Comparison of ENCODE assay signal across 8 cellular contexts in genomic region chr11:75562836-75563484, GRCh38. TPM values are rescaled to one million over a fixed set of nuclear protein-coding genes. Genes with fewer than 3 reads are reported as not detected.
A peak's percentile ranks its signal among the peaks of the same experiment; 100 is the strongest.
DNase-seq lines count a peak whose midpoint lies in the region; ATAC-seq, FAIRE-seq and TF ChIP-seq lines count a peak whose summit lies in the region.

No MANE protein-coding gene starts in this region.

- no peak for TF ChIP-seq CTCF in GM12878 (IDR thresholded peaks at IDR 0.05 in 2 of 3, conservative IDR thresholded peaks at IDR 0.05 in 1 of 3; ENCODE audit: control insufficient read depth in 2 of 3, extremely low read depth in 1 of 3, insufficient read depth in 1 of 3, low read depth in 3 of 3, low read length in 3 of 3)
- TF ChIP-seq CTCF in keratinocyte (optimal IDR thresholded peaks at IDR 0.05 in 1 of 3, IDR thresholded peaks at IDR 0.05 in 1 of 3, conservative IDR thresholded peaks at IDR 0.05 in 1 of 3; ENCODE audit: extremely low read depth in 1 of 3, insufficient read depth in 2 of 3, low read length in 3 of 3) = no peak

- TF ChIP-seq EP300 in GM12878 (IDR thresholded peaks at IDR 0.05; ENCODE audit: borderline replicate concordance in 1 of 2, control insufficient read depth in 1 of 2, low read depth in 2 of 2, low read length in 2 of 2) = no peak

- no peak for TF ChIP-seq POLR2A in GM12878 (IDR thresholded peaks at IDR 0.05; ENCODE audit: low read depth, low read length)

- H3K27ac ChIP-seq in GM12878 (ENCODE audit: control insufficient read depth, insufficient read depth) = peak overlapping the region; percentile 94
- H3K27ac ChIP-seq in keratinocyte (ENCODE audit: control insufficient read depth, insufficient read depth, low read length) = peak overlapping the region; percentile 87
- H3K27ac ChIP-seq in subcutaneous abdominal adipose tissue (ENCODE audit: low read depth, low read length) = peak overlapping the region; percentile 100

- FAIRE-seq in GM12878 (lab: Jason Lieb, UNC) = no peak
- no peak for FAIRE-seq in keratinocyte (lab: Jason Lieb, UNC)
- FAIRE-seq in frontal cortex (lab: Jason Lieb, UNC) = no peak

- intact Hi-C loops in GM12878 (cut with micrococcal nuclease; ENCODE audit: unreplicated experiment) = loop anchor here (1.0 kb wide), 1 partner anchor 205 kb away; the partner anchor contains the start of gene DGAT2

- RAD21 ChIA-PET in GM12878 (lab: Charles Lee; ENCODE audit: unreplicated experiment) = interaction anchor here (0.6 to 0.8 kb wide), 4 partner anchors 9 to 311 kb away, joined by 3 to 5 read pairs (median 4); no protein-coding TSS in a partner anchor

- no peak for TF ChIP-seq RAD21 in GM12878 (IDR thresholded peaks at IDR 0.05; ENCODE audit: insufficient read depth, low read depth, low read length)

- CTCF ChIA-PET in GM12878 (lab: Yijun Ruan, JAX) = interaction anchor here (0.6 to 1.7 kb wide), 5 partner anchors 11 to 35 kb away, joined by 3 to 7 read pairs (median 6); no protein-coding TSS in a partner anchor

- SMC1A ChIA-PET in GM12878 (lab: Charles Lee; ENCODE audit: uncharacterized antibody, unreplicated experiment) = no interaction called here

- H3K4me1 ChIP-seq in GM12878 (ENCODE audit: control insufficient read depth, insufficient read depth, low read length) (peaks cover 5% of the 10 kb centered on the region), keratinocyte (ENCODE audit: control insufficient read depth, extremely low read depth, insufficient read depth, low read length) (peaks cover 49% of the 10 kb centered on the region), subcutaneous abdominal adipose tissue (ENCODE audit: control insufficient read depth in 5 of 5, insufficient read depth in 5 of 5, low read length in 5 of 5) (peaks cover 40 to 94% (median 92%) of the 10 kb centered on the region in 5 donors)

- H4K20me1 ChIP-seq in GM12878 (ENCODE audit: control insufficient read depth, insufficient read depth) = no peaks in the 10 kb centered on the region
- peaks cover 20% of the 10 kb centered on the region for H4K20me1 ChIP-seq in keratinocyte (ENCODE audit: control insufficient read depth, extremely low read depth, insufficient read depth, low read length)

- H3K36me3 ChIP-seq in GM12878 (ENCODE audit: control insufficient read depth in 2 of 2, insufficient read depth in 2 of 2, low read length in 1 of 2) (peaks cover 3 to 4% of the 10 kb centered on the region in 2 experiments; a peak in 1 of 4 replicates), keratinocyte (ENCODE audit: control insufficient read depth in 2 of 2, extremely low read depth in 1 of 2, insufficient read depth in 2 of 2, low read length in 2 of 2) (peaks cover 15 to 26% of the 10 kb centered on the region in 2 experiments), subcutaneous abdominal adipose tissue (ENCODE audit: control insufficient read depth in 5 of 5, insufficient read depth in 5 of 5, low read length in 5 of 5) (peaks cover 0 to 36% (median 21%) of the 10 kb centered on the region in 5 donors)

- POLR2A ChIA-PET in GM12878 (lab: Charles Lee) = interaction anchor here (0.5 to 1.9 kb wide), 4 partner anchors 13 to 264 kb away, joined by 3 to 15 read pairs (median 4); partner anchors contain the start of gene GDPD5

- H3K9me1 ChIP-seq in keratinocyte (ENCODE audit: control insufficient read depth, extremely low read depth, insufficient read depth, low read length) = peaks cover 4% of the 10 kb centered on the region

- 17% methylated on average over 16 of the region's 16 CpGs for WGBS in GM12878 (ENCODE audit: insufficient coverage, insufficient replicate concordance, low lambda C conversion rate, missing lambda C conversion rate)

- dilution Hi-C loops in keratinocyte (cut with MboI; ENCODE audit: extremely low pct_ligation_motif_present, low sequenced_read_pairs) = no loop called here

- H3K9ac ChIP-seq in GM12878 (ENCODE audit: control insufficient read depth, insufficient read depth, low read length) = peak overlapping the region; percentile 96
- H3K9ac ChIP-seq in keratinocyte (ENCODE audit: control insufficient read depth, extremely low read depth, insufficient read depth, low read length) = peak overlapping the region; percentile 90
- H3K9ac ChIP-seq in subcutaneous abdominal adipose tissue (ENCODE audit: low read length in 5 of 5) = peak overlapping the region; percentile 98 to 100 (median 98)

- BruUV-seq in GM12878 (replicated peaks; lab: Mats Ljungman, UMichigan) = TSS peak; percentile 87

- in situ Hi-C loops in Caki2 (cut with HindIII; ENCODE audit: low pct_unique_long_range_greater_than_20kb, low sequenced_read_pairs) = no loop called here
- in situ Hi-C loops in GM12878 (cut with MboI) = no loop called here

- peak; percentile 18 for DNase-seq in Caki2 (ENCODE audit: low read depth)
- DNase-seq in M059J (ENCODE audit: low read depth) = peak; percentile 80
- no peak for DNase-seq in GM12878 (ENCODE audit: low read depth, low spot score)
- no peak for DNase-seq in keratinocyte (ENCODE audit: low read depth, low spot score)
- no peak for DNase-seq in frontal cortex (ENCODE audit: low spot score in 2 of 2)

- H3K4me2 ChIP-seq in GM12878 (ENCODE audit: control insufficient read depth, insufficient read depth) (peak overlapping the region; percentile 99), keratinocyte (ENCODE audit: control insufficient read depth, extremely low read depth, insufficient read depth, low read depth, low read length) (peak overlapping the region; percentile 95)

- H3K9me3 ChIP-seq in GM12878 (replicated peaks; ENCODE audit: control insufficient read depth, insufficient read depth, low read length) (no peaks in the 10 kb centered on the region), keratinocyte (ENCODE audit: control insufficient read depth, low read depth, low read length) (no peaks in the 10 kb centered on the region), subcutaneous abdominal adipose tissue (ENCODE audit: control insufficient read depth in 5 of 5, low read length in 5 of 5) (no peaks in the 10 kb centered on the region)

- ATAC-seq in GM12878 (no peak; the same call in 2 of the 3 replicates), HG02610 (IDR thresholded peaks at IDR 0.05; ENCODE audit: unreplicated experiment) (no peak), GM21360 (IDR thresholded peaks at IDR 0.05; ENCODE audit: unreplicated experiment) (no peak)

- H2AFZ ChIP-seq in GM12878 (ENCODE audit: control insufficient read depth, low read depth, low read length) (peak overlapping the region; percentile 73), keratinocyte (ENCODE audit: control insufficient read depth, low read length) (no peak overlapping the region)

- peaks cover 19% of the 10 kb centered on the region for H3K79me2 ChIP-seq in GM12878 (ENCODE audit: control insufficient read depth, insufficient read depth, low read length)
- peaks cover 57% of the 10 kb centered on the region for H3K79me2 ChIP-seq in keratinocyte (ENCODE audit: control insufficient read depth, insufficient read depth, low read length)

- H3K27me3 ChIP-seq in GM12878 (replicated peaks in 1 of 2; ENCODE audit: control insufficient read depth in 2 of 2, insufficient read depth in 2 of 2, low read length in 1 of 2) (no peaks in the 10 kb centered on the region), keratinocyte (ENCODE audit: control insufficient read depth, extremely low read depth, insufficient read depth, low read length) (no peaks in the 10 kb centered on the region), subcutaneous abdominal adipose tissue (ENCODE audit: control insufficient read depth in 5 of 5, insufficient read depth in 4 of 5, low read length in 5 of 5) (no peaks in the 10 kb centered on the region)

- H3K4me3 ChIP-seq in GM12878 = peak overlapping the region; percentile 82
- H3K4me3 ChIP-seq in keratinocyte (ENCODE audit: control insufficient read depth in 2 of 3, extremely low read depth in 1 of 3, insufficient read depth in 2 of 3, low read depth in 1 of 3, low read length in 3 of 3) = peak overlapping the region; percentile 77 to 97 (median 82)
- peak overlapping the region; percentile 94 to 99 (median 98) for H3K4me3 ChIP-seq in subcutaneous abdominal adipose tissue (ENCODE audit: low read depth in 1 of 5, low read length in 5 of 5)

RNA-seq across cellular contexts. Expression of gene SERPINH1, which starts 0.9 kb away (rescaled TPM):
- 51.3 and 72.5 TPM in 2 replicates for total RNA-seq in Caki2 (2014; rRNA removed; shearing (Covaris generic); ENCODE audit: low replicate concordance)
- 369 and 512 TPM in 2 replicates for total RNA-seq in M059J (2014; rRNA removed; shearing (Covaris generic))
- 69.8 and 79.0 TPM in 2 replicates for total RNA-seq in GM12878 (2013; cell fraction: nucleolus; rRNA removed)
- total RNA-seq in GM12878 (2014; rRNA removed) (11.5 and 13.6 TPM in 2 replicates), GM12878 (2014; rRNA removed; fragmentation: Illumina TruSeq; extraction: Trizol) (8.0 and 9.5 TPM in 2 replicates), GM12878 (2021) (17.9 and 18.8 TPM in 2 replicates), frontal cortex (20.0 TPM)
- polyA plus RNA-seq in GM12878 (2011; ENCODE audit: low read depth) = 4.7 TPM
- polyA plus RNA-seq in GM12878 (2011; rRNA removed) (8.1 and 19.8 TPM in 2 replicates), GM12878 (2014; fragmentation: Illumina TruSeq; extraction: Trizol) (9.3 and 11.7 TPM in 2 replicates), GM12878 (2014; fragmentation: Nextera tagmentation; extraction: Ambion mirVana) (1 to 10 TPM in 1 of 2 experiments, under 1 TPM in 1; 0.34 to 1.4 TPM), GM12878 (2014; rRNA removed) (15.2 and 17.2 TPM in 2 replicates), GM12878 (2016; fragmentation: Nextera tagmentation; extraction: Ambion mirVana) (10 to 100 TPM; 13.8 to 18.8 TPM), keratinocyte (131 to 152 TPM (median 136 TPM) in 3 replicates)
- polyA plus RNA-seq in GM12878 (2011; cell fraction: cytosol; rRNA removed) = 19.2 and 26.8 TPM in 2 replicates
- 35.5 and 37.6 TPM in 2 replicates for polyA plus RNA-seq in GM12878 (2011; cell fraction: nucleus; rRNA removed)
- polyA plus RNA-seq in GM12878 (2012) = 14.7 and 24.2 TPM in 2 replicates
- polyA minus RNA-seq in GM12878 (2011; rRNA and poly(A)+ RNA removed) = 14.8 and 16.9 TPM in 2 replicates
- 11.5 and 13.1 TPM in 2 replicates for polyA minus RNA-seq in GM12878 (2011; cell fraction: cytosol; rRNA and poly(A)+ RNA removed)
- 11.2 and 18.3 TPM in 2 replicates for polyA minus RNA-seq in GM12878 (2011; cell fraction: nucleus; rRNA and poly(A)+ RNA removed)
- polyA plus RNA-seq in keratinocyte (2011; ENCODE audit: low read depth) = 21.2 TPM
- 55.7 and 96.8 TPM in 2 replicates for polyA plus RNA-seq in keratinocyte (2011; cell fraction: cytosol; rRNA removed)
- polyA plus RNA-seq in keratinocyte (2011; cell fraction: nucleus; rRNA removed) = 222 and 300 TPM in 2 replicates
- polyA plus RNA-seq in keratinocyte (2012; ENCODE audit: low replicate concordance) = 44.1 and 204 TPM in 2 replicates
- 94.3 to 326 TPM (median 110 TPM) in 3 replicates for polyA minus RNA-seq in keratinocyte
- 352 TPM for polyA minus RNA-seq in keratinocyte (2011; cell fraction: cytosol; rRNA and poly(A)+ RNA removed)
- 249 and 254 TPM in 2 replicates for polyA minus RNA-seq in keratinocyte (2011; cell fraction: nucleus; rRNA and poly(A)+ RNA removed)

RNA-seq across cellular contexts. Expression of gene GDPD5, which starts 37.2 kb away (rescaled TPM):
- total RNA-seq in Caki2 (2014; rRNA removed; shearing (Covaris generic); ENCODE audit: low replicate concordance) = 1.6 and 2.8 TPM in 2 replicates
- 8.0 and 13.8 TPM in 2 replicates for total RNA-seq in M059J (2014; rRNA removed; shearing (Covaris generic))
- total RNA-seq in GM12878 (2013; cell fraction: nucleolus; rRNA removed) = 50.1 and 57.7 TPM in 2 replicates
- 12.3 and 13.7 TPM in 2 replicates for total RNA-seq in GM12878 (2014; rRNA removed)
- 6.2 and 6.3 TPM in 2 replicates for total RNA-seq in GM12878 (2014; rRNA removed; fragmentation: Illumina TruSeq; extraction: Trizol)
- total RNA-seq in GM12878 (2021) = 22.9 and 30.0 TPM in 2 replicates
- 3.3 TPM for polyA plus RNA-seq in GM12878 (2011; ENCODE audit: low read depth)
- polyA plus RNA-seq in GM12878 (2011; rRNA removed) = 3.5 and 8.0 TPM in 2 replicates
- 6.5 and 7.7 TPM in 2 replicates for polyA plus RNA-seq in GM12878 (2011; cell fraction: cytosol; rRNA removed)
- polyA plus RNA-seq in GM12878 (2011; cell fraction: nucleus; rRNA removed) = 76.3 and 76.9 TPM in 2 replicates
- polyA plus RNA-seq in GM12878 (2012) = 8.5 and 11.5 TPM in 2 replicates
- polyA plus RNA-seq in GM12878 (2014; fragmentation: Illumina TruSeq; extraction: Trizol) = 2.5 and 7.3 TPM in 2 replicates
- under 1 TPM; 0.10 to 0.80 TPM for polyA plus RNA-seq in GM12878 (2014; fragmentation: Nextera tagmentation; extraction: Ambion mirVana)
- 20.2 and 21.9 TPM in 2 replicates for polyA plus RNA-seq in GM12878 (2014; rRNA removed)
- polyA plus RNA-seq in GM12878 (2016; fragmentation: Nextera tagmentation; extraction: Ambion mirVana) = 1 to 10 TPM; 1.9 to 4.2 TPM
- polyA minus RNA-seq in GM12878 (2011; rRNA and poly(A)+ RNA removed) = 6.4 and 13.3 TPM in 2 replicates
- 5.7 and 9.9 TPM in 2 replicates for polyA minus RNA-seq in GM12878 (2011; cell fraction: cytosol; rRNA and poly(A)+ RNA removed)
- polyA minus RNA-seq in GM12878 (2011; cell fraction: nucleus; rRNA and poly(A)+ RNA removed) = 12.2 and 21.5 TPM in 2 replicates
- 2.1 to 4.0 TPM (median 3.1 TPM) in 3 replicates for polyA plus RNA-seq in keratinocyte
- polyA plus RNA-seq in keratinocyte (2011; ENCODE audit: low read depth) = 0.45 TPM
- 1.7 and 2.9 TPM in 2 replicates for polyA plus RNA-seq in keratinocyte (2011; cell fraction: cytosol; rRNA removed)
- polyA plus RNA-seq in keratinocyte (2011; cell fraction: nucleus; rRNA removed) = 9.3 and 14.4 TPM in 2 replicates
- 0.83 and 6.4 TPM in 2 replicates for polyA plus RNA-seq in keratinocyte (2012; ENCODE audit: low replicate concordance)
- 5.0 to 24.4 TPM (median 6.7 TPM) in 3 replicates for polyA minus RNA-seq in keratinocyte
- polyA minus RNA-seq in keratinocyte (2011; cell fraction: cytosol; rRNA and poly(A)+ RNA removed) = 8.6 TPM
- 9.1 and 13.0 TPM in 2 replicates for polyA minus RNA-seq in keratinocyte (2011; cell fraction: nucleus; rRNA and poly(A)+ RNA removed)
- total RNA-seq in frontal cortex = 12.2 TPM

Comparison
In these comparisons a context has a peak if more than half of its experiments do, and no peak if none do; other contexts are left out.
1. DNase-seq: peak in Caki2 (single experiment) and M059J (single experiment); none in GM12878 (single experiment), keratinocyte (single experiment) and frontal cortex (0 of 2).
2. Peak in every context shown above with its lines, with median percentiles within 50 percentile points of each other: H3K27ac ChIP-seq, H3K4me3 ChIP-seq and H3K9ac ChIP-seq.